1 cellular context compared by ENCODE assay signal in the genomic region with DNA sequence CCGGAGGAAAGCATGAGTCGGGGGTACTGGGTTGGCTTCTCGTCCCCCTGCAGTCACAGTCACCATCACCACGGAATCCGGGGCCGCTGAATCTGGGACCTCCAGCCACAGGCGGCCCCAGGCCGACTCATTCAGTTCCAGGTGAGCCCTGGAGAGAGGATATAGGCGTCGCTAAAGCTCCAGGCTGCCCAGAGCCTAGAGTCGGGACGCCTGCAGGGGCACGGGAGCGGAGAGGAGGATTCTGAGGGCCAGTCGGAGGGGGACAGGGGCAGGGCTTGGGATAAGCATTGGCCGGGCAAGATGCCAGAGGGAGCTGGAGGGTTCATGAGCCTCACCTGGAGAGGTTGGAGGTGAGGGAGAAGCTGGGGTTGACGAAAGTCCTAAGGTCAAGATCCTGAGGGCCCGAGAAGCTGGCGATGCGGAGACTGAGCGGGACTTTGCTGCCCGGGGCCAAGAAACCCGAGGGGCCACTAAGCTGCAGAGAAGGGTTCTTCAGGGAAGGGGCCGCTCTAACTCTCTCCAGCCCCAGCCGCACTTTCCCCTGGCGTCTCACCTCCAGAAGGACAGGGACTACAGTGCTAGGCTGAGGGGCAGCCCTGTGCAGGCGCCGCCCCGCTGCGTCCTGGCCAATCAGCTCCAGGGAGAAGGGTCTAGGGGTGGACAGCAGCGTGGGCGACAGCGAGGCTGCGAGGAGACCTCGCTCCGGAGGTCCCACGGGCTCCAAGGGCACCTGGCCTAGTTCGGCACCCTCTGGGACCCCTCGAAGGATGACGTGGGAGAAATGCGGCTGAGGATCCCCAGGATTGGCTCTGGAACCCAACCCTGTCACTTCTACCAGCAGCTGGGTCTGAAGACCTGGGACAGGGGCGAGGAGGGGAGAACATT.
TF ChIP-seq lines count a peak whose summit lies in the region.

No MANE protein-coding gene starts in this region.

TF ChIP-seq in endothelial cell of umbilical vein, 7 proteins besides CTCF, POLR2A, EP300 and RAD21:
- TF ChIP-seq GATA2 (IDR thresholded peaks at IDR 0.05; ENCODE audit: insufficient read depth, insufficient read length, low read depth, low read length) (no peak), FOS (IDR thresholded peaks at IDR 0.05; ENCODE audit: borderline replicate concordance, insufficient read depth, low read length) (no peak), POLR2AphosphoS5 (IDR thresholded peaks at IDR 0.05; ENCODE audit: insufficient read depth, low read depth, low read length) (no peak), MYC (IDR thresholded peaks at IDR 0.05; ENCODE audit: low read depth, low read length) (no peak), JUN (IDR thresholded peaks at IDR 0.05; ENCODE audit: borderline replicate concordance, insufficient read depth, insufficient read length, low read depth) (no peak), EZH2 (IDR thresholded peaks at IDR 0.05; ENCODE audit: borderline replicate concordance, low read depth, low read length, severe bottlenecking) (no peak)
- TF ChIP-seq, protein P1, sequence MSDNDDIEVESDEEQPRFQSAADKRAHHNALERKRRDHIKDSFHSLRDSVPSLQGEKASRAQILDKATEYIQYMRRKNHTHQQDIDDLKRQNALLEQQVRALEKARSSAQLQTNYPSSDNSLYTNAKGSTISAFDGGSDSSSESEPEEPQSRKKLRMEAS (IDR thresholded peaks at IDR 0.05; ENCODE audit: insufficient read depth, insufficient read length): no peak
